17 cellular contexts compared by ENCODE assay signal in genomic region chr6:32133786-32134185, GRCh38. TPM values are rescaled to one million over a fixed set of nuclear protein-coding genes. Genes with fewer than 3 reads are reported as not detected.
"Had no signal": no experiment of that assay in that cellular context is flagged by ENCODE, and none has a peak within 500 bp of the region (broad histone marks: within the 10 kb centered on the region; RNA-seq: fewer than 3 reads in every experiment).

No MANE protein-coding gene starts in this region.

- DNase-seq: activated CD4-positive, alpha-beta T cell treated with anti-CD3 and anti-CD28 coated beads for 1 hour; activated CD4-positive, alpha-beta T cell treated with anti-CD3 and anti-CD28 coated beads, Interleukin-2, amount 50 U/mL, for 4 hours; effector CD4-positive, alpha-beta T cell; heart left ventricle; kidney glomerular epithelial cell; left ventricle myocardium superior; stimulated activated CD4-positive, alpha-beta T cell treated with anti-CD3 and anti-CD28 coated beads, Interleukin-2, amount 100 ng/mL, for 48 hours; stimulated activated naive CD8-positive, alpha-beta T cell treated with anti-CD3 and anti-CD28 coated beads, Interleukin-15, amount 100 ng/mL, for 72 hours; T-helper 2 cell; transverse colon; uterus; WERI-Rb-1 had no signal

- H3K27ac ChIP-seq: gastroesophageal sphincter, heart left ventricle, prostate gland, right atrium auricular region, suprapubic skin, transverse colon, uterus, WERI-Rb-1 had no signal

- H3K4me3 ChIP-seq: gastroesophageal sphincter, heart left ventricle, prostate gland, right atrium auricular region, suprapubic skin, transverse colon, uterus had no signal

- H3K36me3 ChIP-seq: gastroesophageal sphincter, heart left ventricle, prostate gland, right atrium auricular region, suprapubic skin, transverse colon, uterus, WERI-Rb-1 had no signal

- H3K9me3 ChIP-seq: gastroesophageal sphincter, heart left ventricle, prostate gland, right atrium auricular region, suprapubic skin, transverse colon, uterus had no signal

- H3K27me3 ChIP-seq: gastroesophageal sphincter, heart left ventricle, right atrium auricular region, suprapubic skin, transverse colon, uterus had no signal

RNA-seq across cellular contexts. Expression of gene PRRT1, which starts 18.0 kb away (rescaled TPM):
- total RNA-seq: skeletal muscle tissue had no signal
